ENCODE assay signal across 8 cellular contexts in genomic region chr12:43835656-43836454, GRCh38. TPM values are rescaled to one million over a fixed set of nuclear protein-coding genes. Genes with fewer than 3 reads are reported as not detected.
DNase-seq lines count a peak whose midpoint lies in the region; ATAC-seq and TF ChIP-seq lines count a peak whose summit lies in the region.

Gene TMEM117 (plus strand): TSS chr12:43836081.

- no peaks in the 10 kb centered on the region for H3K9me3 Mint-ChIP-seq in CD4-positive, alpha-beta T cell

- H3K27me3 ChIP-seq in CD4-positive, alpha-beta T cell (ENCODE audit: control insufficient read depth, insufficient read depth, low read length), result no peaks in the 10 kb centered on the region
- H3K27me3 ChIP-seq in Peyer's patch, result no peaks in the 10 kb centered on the region
- no peaks in the 10 kb centered on the region for H3K27me3 ChIP-seq in foreskin keratinocyte
- H3K27me3 ChIP-seq in neutrophil, result peaks cover 89% of the 10 kb centered on the region
- H3K27me3 ChIP-seq in thoracic aorta (replicated peaks; ENCODE audit: insufficient read depth), result no peaks in the 10 kb centered on the region

- CTCF ChIA-PET in CD4-positive, alpha-beta T cell (lab: Charles Lee), result interaction anchor here (1.4 kb wide), 1 partner anchor 47 kb away, joined by 3 read pairs; no protein-coding TSS in a partner anchor

- peak within 1 kb of the TSS; percentile 84 for H3K27ac Mint-ChIP-seq in CD4-positive, alpha-beta T cell

- H3K4me3 Mint-ChIP-seq in CD4-positive, alpha-beta T cell, result peak within 1 kb of the TSS; percentile 89

- POLR2A ChIA-PET in CD4-positive, alpha-beta T cell (lab: Charles Lee), result interaction anchor here (0.6 to 9.8 kb wide), 6 partner anchors 9 to 1509 kb away, joined by 3 to 153 read pairs (median 12); partner anchors contain the start of genes IRAK4, PUS7L and TWF1

- H3K36me3 Mint-ChIP-seq in CD4-positive, alpha-beta T cell (ENCODE audit: low read depth), result no peaks in the 10 kb centered on the region

- H3K27me3 Mint-ChIP-seq in CD4-positive, alpha-beta T cell, result no peaks in the 10 kb centered on the region

- peaks cover 62% of the 10 kb centered on the region for H3K4me1 Mint-ChIP-seq in CD4-positive, alpha-beta T cell (ENCODE audit: low read depth)

- intact Hi-C loops in CD4-positive, alpha-beta T cell (cut with DNase I, micrococcal nuclease), result loop anchor here (1.0 to 5.0 kb wide), 2 partner anchors 31 to 46 kb away; no protein-coding TSS in a partner anchor

- no peaks in the 10 kb centered on the region for H3K9me3 ChIP-seq in CD4-positive, alpha-beta T cell (ENCODE audit: control insufficient read depth, low read length)
- no peaks in the 10 kb centered on the region for H3K9me3 ChIP-seq in Peyer's patch
- H3K9me3 ChIP-seq in neutrophil, result no peaks in the 10 kb centered on the region
- no peaks in the 10 kb centered on the region for H3K9me3 ChIP-seq in thoracic aorta

- TF ChIP-seq POLR2A in Peyer's patch (IDR thresholded peaks at IDR 0.05), result peak; percentile 61 to 84

- H3K27ac ChIP-seq in CD4-positive, alpha-beta T cell (ENCODE audit: low read depth, low read length), result peak within 1 kb of the TSS; percentile 73
- H3K27ac ChIP-seq in Peyer's patch, result peak within 1 kb of the TSS; percentile 83 to 97 (median 94)
- H3K27ac ChIP-seq in foreskin keratinocyte, result peak within 1 kb of the TSS; percentile 76
- H3K27ac ChIP-seq in neutrophil, result no peak within 1 kb of the TSS
- peak within 1 kb of the TSS; percentile 82 to 98 for H3K27ac ChIP-seq in thoracic aorta

- H3K4me1 ChIP-seq in Peyer's patch (peaks cover 0 to 6% (median 2%) of the 10 kb centered on the region in 4 donors), foreskin keratinocyte (peaks cover 4% of the 10 kb centered on the region), neutrophil (ENCODE audit: control insufficient read depth in 1 of 2, insufficient read depth in 1 of 2, low read depth in 1 of 2, low read length in 1 of 2) (peaks cover 34 to 36% of the 10 kb centered on the region in 2 experiments), thoracic aorta (ENCODE audit: control insufficient read depth in 1 of 2, low read depth in 2 of 2) (peaks cover 10 to 17% of the 10 kb centered on the region in 2 donors)

- peak; percentile 40 to 67 (median 48) for DNase-seq in CD4-positive, alpha-beta T cell
- peak; percentile 48 to 86 (median 80) for DNase-seq in Peyer's patch
- DNase-seq in activated gamma-delta T cell treated with Interleukin-2 at 50 U/mL for 16 hours, result peak; percentile 56
- DNase-seq in foreskin keratinocyte, result peak in 1 of 2 donors; percentile 32
- DNase-seq in thoracic aorta (ENCODE audit: low spot score), result peak; percentile 13

- ATAC-seq in CD4-positive, alpha-beta T cell (ENCODE audit: poor library complexity), result peak; percentile 69
- peak; percentile 86 for ATAC-seq in GM19324 (IDR thresholded peaks at IDR 0.05; ENCODE audit: low FRiP score, unreplicated experiment)
- ATAC-seq in HG03439 (IDR thresholded peaks at IDR 0.05; ENCODE audit: unreplicated experiment), result peak; percentile 83
- peak; percentile 80 for ATAC-seq in foreskin keratinocyte
- ATAC-seq in thoracic aorta (ENCODE audit: insufficient number of reproducible peaks, low FRiP score, low read depth), result peak; percentile 73

- no peak for TF ChIP-seq CTCF in CD4-positive, alpha-beta T cell (IDR thresholded peaks at IDR 0.05)
- TF ChIP-seq CTCF in Peyer's patch (IDR thresholded peaks at IDR 0.05) (peak in 1 of 6 experiments; percentile 11), foreskin keratinocyte (conservative IDR thresholded peaks at IDR 0.05) (peak; percentile 4), neutrophil (IDR thresholded peaks at IDR 0.05) (no peak), thoracic aorta (IDR thresholded peaks at IDR 0.05) (no peak)

- H3K36me3 ChIP-seq in Peyer's patch (no peaks in the 10 kb centered on the region), neutrophil (no peaks in the 10 kb centered on the region), thoracic aorta (no peaks in the 10 kb centered on the region)

- H3K4me3 ChIP-seq in Peyer's patch, result peak within 1 kb of the TSS; percentile 61 to 97 (median 80)
- H3K4me3 ChIP-seq in neutrophil (ENCODE audit: low read depth in 1 of 2, low read length in 1 of 2), result peak within 1 kb of the TSS; percentile 63 to 65
- peak within 1 kb of the TSS; percentile 90 for H3K4me3 ChIP-seq in thoracic aorta

RNA-seq across cellular contexts. Expression of gene TMEM117, which starts in this region (rescaled TPM):
- 1 to 10 TPM; 3.4 to 4.4 TPM for total RNA-seq in CD4-positive, alpha-beta T cell
- total RNA-seq in Peyer's patch, result 10 to 100 TPM; 10.7 to 60.1 (median 51.9) TPM
- 5.9 and 6.9 TPM in 2 replicates for total RNA-seq in foreskin keratinocyte
- 3.6 and 4.2 TPM in 2 replicates for polyA plus RNA-seq in foreskin keratinocyte
- total RNA-seq in thoracic aorta, result 10 to 100 TPM in 1 of 2 donors, 1 to 10 TPM in 1; 7.3 to 30.8 TPM
